Comparison of ENCODE assay signal across 8 cellular contexts in genomic region chr12:108563804-108564151, GRCh38. TPM values are rescaled to one million over a fixed set of nuclear protein-coding genes. Genes with fewer than 3 reads are reported as not detected.
DNase-seq lines count a peak whose midpoint lies in the region; TF ChIP-seq lines count a peak whose summit lies in the region.

No MANE protein-coding gene starts in this region.

- H3K27me3 ChIP-seq in GM06990 (replicated peaks; ENCODE audit: control insufficient read depth, insufficient read depth, low read length), result no peaks in the 10 kb centered on the region
- no peaks in the 10 kb centered on the region for H3K27me3 ChIP-seq in sigmoid colon

- H3K27ac ChIP-seq in RWPE1 (peak overlapping the region; percentile 83), sigmoid colon (peak overlapping the region; percentile 93 to 98 (median 96))

- intact Hi-C loops in sigmoid colon (cut with DNase I), result loop anchor here (1.0 to 5.0 kb wide), 4 partner anchors 55 to 489 kb away; partner anchors contain the start of genes SSH1 and USP30

- H3K4me3 ChIP-seq in GM06990 (replicated peaks; ENCODE audit: low read depth, low read length), result peak overlapping the region; percentile 92
- H3K4me3 ChIP-seq in epithelial cell of proximal tubule (ENCODE audit: low read depth, low read length), result peak overlapping the region; percentile 92
- H3K4me3 ChIP-seq in sigmoid colon, result peak overlapping the region in 2 of 4 donors; percentile 83 to 97

- CTCF ChIA-PET in RWPE1 (lab: Yijun Ruan, JAX), result interaction anchor here (0.6 to 4.4 kb wide), 5 partner anchors 8 to 152 kb away, joined by 3 to 30 read pairs (median 4); no protein-coding TSS in a partner anchor

- WGBS in sigmoid colon, 2 donors, result 4 to 5% methylated on average over 1 of the region's 1 CpG

- H3K9me3 ChIP-seq in sigmoid colon, result no peaks in the 10 kb centered on the region

- H3K36me3 ChIP-seq in GM06990 (ENCODE audit: control insufficient read depth, insufficient read depth, low read length) (peaks cover 21% of the 10 kb centered on the region), sigmoid colon (peaks cover 17 to 48% (median 41%) of the 10 kb centered on the region in 4 donors)

- no peak for TF ChIP-seq POLR2A in sigmoid colon (IDR thresholded peaks at IDR 0.05)

- POLR2A ChIA-PET in RWPE1 (lab: Yijun Ruan, JAX; ENCODE audit: low non-redundant PET), result no interaction called here

- peaks cover 0 to 69% (median 57%) of the 10 kb centered on the region in 4 donors for H3K4me1 ChIP-seq in sigmoid colon

- TF ChIP-seq EP300 in sigmoid colon (IDR thresholded peaks at IDR 0.05), result no peak

- no peak for TF ChIP-seq CTCF in GM06990 (IDR thresholded peaks at IDR 0.05; ENCODE audit: insufficient read depth, low read length, poor library complexity, severe bottlenecking)
- peak; percentile 48 for TF ChIP-seq CTCF in RWPE1 (conservative IDR thresholded peaks at IDR 0.05; ENCODE audit: low read depth)
- TF ChIP-seq CTCF in epithelial cell of proximal tubule (conservative IDR thresholded peaks at IDR 0.05; ENCODE audit: low read depth, low read length), result no peak
- no peak for TF ChIP-seq CTCF in sigmoid colon (IDR thresholded peaks at IDR 0.05)

- DNase-seq in GM06990 (ENCODE audit: extremely low read depth, insufficient read length) (no peak), RWPE1 (ENCODE audit: low spot score) (no peak), epithelial cell of proximal tubule (ENCODE audit: low read depth) (no peak), sigmoid colon (no peak), NCI-H748 treated with DMSO at 0.1 percent for 48 hours (lab: John Stamatoyannopoulos, UW) (no peak), NCI-H1930 (lab: John Stamatoyannopoulos, UW) (no peak), HuH-7.5 (ENCODE audit: low spot score) (no peak), NCI-H1436 treated with DMSO at 0.1 percent for 48 hours (lab: John Stamatoyannopoulos, UW) (no peak)

RNA-seq across cellular contexts. Expression of gene ISCU, which starts 1.4 kb away (rescaled TPM):
- 87.5 and 128 TPM in 2 replicates for total RNA-seq in epithelial cell of proximal tubule
- 100 to 1,000 TPM; 197 to 294 (median 260) TPM for total RNA-seq in sigmoid colon
- 100 to 1,000 TPM; 117 to 243 (median 187) TPM for polyA plus RNA-seq in sigmoid colon

RNA-seq across cellular contexts. Expression of gene SART3, which starts 2.8 kb away (rescaled TPM):
- total RNA-seq in epithelial cell of proximal tubule (43.4 and 68.0 TPM in 2 replicates), sigmoid colon (10 to 100 TPM; 45.3 to 69.1 (median 51.8) TPM)
- 10 to 100 TPM; 15.3 to 29.9 (median 18.0) TPM for polyA plus RNA-seq in sigmoid colon

RNA-seq across cellular contexts. Expression of gene TMEM119, which starts 34.1 kb away (rescaled TPM):
- total RNA-seq in epithelial cell of proximal tubule (0.06 TPM in 1 of 2 replicates, not detected in the other), sigmoid colon (10 to 100 TPM in 1 of 4 donors, 1 to 10 TPM in 2, under 1 TPM in 1; 0.95 to 11.6 (median 6.7) TPM)
- 10 to 100 TPM in 1 of 3 donors, 1 to 10 TPM in 2; 1.8 to 16.9 (median 2.4) TPM for polyA plus RNA-seq in sigmoid colon

RNA-seq across cellular contexts. Expression of gene FICD, which starts 48.7 kb away (rescaled TPM):
- total RNA-seq in epithelial cell of proximal tubule, result 3.2 and 3.3 TPM in 2 replicates
- total RNA-seq in sigmoid colon, result 1 to 10 TPM; 2.9 to 5.4 (median 4.1) TPM
- 1 to 10 TPM in 2 of 3 donors, not detected in 1; 1.2 to 2.9 TPM for polyA plus RNA-seq in sigmoid colon
